ENCODE assay signal across 20 cellular contexts in the genomic region with DNA sequence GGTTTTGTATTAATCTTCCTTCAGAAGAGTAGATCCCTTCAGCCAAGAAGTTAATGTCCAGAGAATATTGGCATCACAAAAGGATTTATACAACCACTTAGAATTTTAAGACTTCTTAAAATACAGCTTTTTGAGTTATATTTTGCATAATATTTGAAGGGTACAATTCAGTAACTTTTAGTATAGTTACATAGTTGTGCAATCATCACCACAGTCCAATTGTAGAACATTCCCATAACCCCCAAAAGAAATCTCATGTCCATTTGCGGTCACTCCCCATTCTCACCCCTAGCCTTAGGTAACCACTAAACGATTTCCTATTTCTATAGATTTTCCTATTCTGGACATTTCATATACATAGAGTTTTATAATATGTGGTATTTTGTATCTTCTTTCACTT.
DNase-seq lines count a peak whose midpoint lies in the region; ATAC-seq, FAIRE-seq and TF ChIP-seq lines count a peak whose summit lies in the region.
"Had no signal": no experiment of that assay in that cellular context is flagged by ENCODE, and none has a peak within 500 bp of the region (broad histone marks: within the 10 kb centered on the region; RNA-seq: fewer than 3 reads in every experiment).

No MANE protein-coding gene starts in this region.

- no peak overlapping the region for H3K4me3 ChIP-seq in HepG2 (replicated peaks in 1 of 3; ENCODE audit: insufficient read depth in 1 of 3, low read depth in 2 of 3, low read length in 3 of 3)
- H3K4me3 ChIP-seq in right lobe of liver: no peak overlapping the region
- H3K4me3 ChIP-seq: BLaER1, HAP-1 had no signal

- H3K27ac ChIP-seq in HepG2 (ENCODE audit: extremely low read length, insufficient read depth, low read length) (no peak overlapping the region), right lobe of liver (no peak overlapping the region)
- H3K27ac ChIP-seq: 22Rv1, BLaER1, C4-2B had no signal

- H2AFZ ChIP-seq in HepG2 (ENCODE audit: low read length): no peak overlapping the region

- no peak for FAIRE-seq in HepG2 (lab: Jason Lieb, UNC)
- FAIRE-seq: A204.1, G401.6, H54 had no signal

- peaks cover 27% of the 10 kb centered on the region for H3K36me3 Mint-ChIP-seq in T-helper 17 cell (ENCODE audit: low read depth)
- H3K36me3 Mint-ChIP-seq in dendritic cell treated with granulocyte-macrophage colony-stimulating factor and Interleukin-4, amounts not matched to agents 40 ng/mL and 50 ng/mL, for 4 days (ENCODE audit: low read depth): peaks cover 75% of the 10 kb centered on the region
- H3K36me3 Mint-ChIP-seq in type B pancreatic cell: peaks cover 67% of the 10 kb centered on the region

- no peak for TF ChIP-seq POLR2A in HepG2 (IDR thresholded peaks at IDR 0.05; ENCODE audit: insufficient read depth in 1 of 2, low read depth in 2 of 2, low read length in 2 of 2)
- TF ChIP-seq POLR2A in right lobe of liver (IDR thresholded peaks at IDR 0.05): no peak

- H4K20me1 ChIP-seq in HepG2 (ENCODE audit: insufficient read depth, low read length): no peaks in the 10 kb centered on the region
- H4K20me1 ChIP-seq: BLaER1 had no signal

- POLR2A ChIA-PET in HepG2 (lab: Yijun Ruan, JAX): no interaction called here

- no TSS peak for BruUV-seq in HepG2 (replicated peaks; lab: Mats Ljungman, UMichigan)

- TF ChIP-seq RAD21 in HepG2 (CRISPR knock-in tag; IDR thresholded peaks at IDR 0.05): no peak

- H3K27me3 ChIP-seq in HepG2 (ENCODE audit: control insufficient read depth in 1 of 2, insufficient read depth in 2 of 2, low read length in 2 of 2): no peaks in the 10 kb centered on the region
- no peaks in the 10 kb centered on the region for H3K27me3 ChIP-seq in right lobe of liver
- H3K27me3 ChIP-seq: BLaER1 had no signal

- H3K9ac ChIP-seq in HepG2 (ENCODE audit: insufficient read depth, low read depth, low read length): no peak overlapping the region
- H3K9ac ChIP-seq: BLaER1 had no signal

- H3K4me1 Mint-ChIP-seq in T-helper 17 cell: peaks cover 12% of the 10 kb centered on the region
- H3K4me1 Mint-ChIP-seq in dendritic cell treated with granulocyte-macrophage colony-stimulating factor and Interleukin-4, amounts not matched to agents 40 ng/mL and 50 ng/mL, for 4 days (ENCODE audit: low read depth): peaks cover 56% of the 10 kb centered on the region
- no peaks in the 10 kb centered on the region for H3K4me1 Mint-ChIP-seq in type B pancreatic cell (ENCODE audit: unreplicated experiment)
- H3K4me1 Mint-ChIP-seq: B cell had no signal

- TF ChIP-seq CTCF in HepG2 (CRISPR knock-in tag; IDR thresholded peaks at IDR 0.05) (no peak), right lobe of liver (IDR thresholded peaks at IDR 0.05) (no peak), type B pancreatic cell (conservative IDR thresholded peaks at IDR 0.05) (no peak)

- TF ChIP-seq EP300 in HepG2 (IDR thresholded peaks at IDR 0.05; ENCODE audit: low read depth in 2 of 2, low read length in 2 of 2) (no peak), HepG2 (CRISPR knock-in tag; IDR thresholded peaks at IDR 0.05; ENCODE audit: borderline replicate concordance) (no peak)

- H3K4me3 Mint-ChIP-seq in T-helper 17 cell (no peak overlapping the region), type B pancreatic cell (no peak overlapping the region)
- H3K4me3 Mint-ChIP-seq in dendritic cell treated with granulocyte-macrophage colony-stimulating factor and Interleukin-4, amounts not matched to agents 40 ng/mL and 50 ng/mL, for 4 days: no peak overlapping the region
- H3K4me3 Mint-ChIP-seq: B cell; CD4-positive, alpha-beta memory T cell; HFFc6 had no signal

- ATAC-seq in HepG2 (no peak), right lobe of liver (no peak), T-helper 17 cell (no peak)

- DNase-seq in HepG2 (ENCODE audit: low spot score) (no peak), right lobe of liver (no peak), T-helper 17 cell (no peak), CD1c-positive myeloid dendritic cell (ENCODE audit: extremely low spot score) (no peak), type B pancreatic cell (ENCODE audit: extremely low spot score, unreplicated experiment) (no peak)
- DNase-seq: Caco-2; CD4-positive, alpha-beta memory T cell; DMS153; DND-41; GOT3; HFFc6 had no signal

- H3K79me2 ChIP-seq in HepG2 (ENCODE audit: insufficient read depth, low read length): no peaks in the 10 kb centered on the region

- intact Hi-C loops in HepG2 (cut with micrococcal nuclease; ENCODE audit: unreplicated experiment) (no loop called here), right lobe of liver (cut with DNase I) (no loop called here)
- intact Hi-C loops in dendritic cell treated with granulocyte-macrophage colony-stimulating factor and Interleukin-4, amounts not matched to agents 40 ng/mL and 50 ng/mL, for 4 days (cut with micrococcal nuclease): loop anchor here (2.0 kb wide), 1 partner anchor 157 kb away; a partner anchor contains a TSS

- H3K4me1 ChIP-seq in HepG2 (ENCODE audit: insufficient read depth, low read length) (no peaks in the 10 kb centered on the region), right lobe of liver (no peaks in the 10 kb centered on the region)
- H3K4me1 ChIP-seq: BLaER1, Caco-2, HAP-1 had no signal

- CTCF ChIA-PET in HepG2 (lab: Yijun Ruan, JAX; ENCODE audit: low intra/inter-chr PET ratio, low total read pairs): no interaction called here

- peaks cover 8 to 55% of the 10 kb centered on the region in 2 experiments; a peak in 4 of 5 replicates for H3K36me3 ChIP-seq in HepG2 (replicated peaks in 1 of 2; ENCODE audit: control insufficient read depth in 1 of 2, insufficient read depth in 2 of 2, low read length in 2 of 2)
- peaks cover 0 to 35% (median 1%) of the 10 kb centered on the region in 4 donors for H3K36me3 ChIP-seq in right lobe of liver

- H3K27me3 Mint-ChIP-seq in T-helper 17 cell (no peaks in the 10 kb centered on the region), type B pancreatic cell (no peaks in the 10 kb centered on the region)
- no peaks in the 10 kb centered on the region for H3K27me3 Mint-ChIP-seq in dendritic cell treated with granulocyte-macrophage colony-stimulating factor and Interleukin-4, amounts not matched to agents 40 ng/mL and 50 ng/mL, for 4 days
- H3K27me3 Mint-ChIP-seq: B cell; CD4-positive, alpha-beta memory T cell had no signal

- H3K9me3 Mint-ChIP-seq in dendritic cell treated with granulocyte-macrophage colony-stimulating factor and Interleukin-4, amounts not matched to agents 40 ng/mL and 50 ng/mL, for 4 days: peaks cover 20% of the 10 kb centered on the region
- H3K9me3 Mint-ChIP-seq in type B pancreatic cell: peaks cover 5% of the 10 kb centered on the region

- WGBS in HepG2 (ENCODE audit: low lambda C conversion rate): 94% methylated on average over 2 of the region's 2 CpGs
- WGBS in right lobe of liver (ENCODE audit: insufficient coverage, low coverage, low lambda C conversion rate, missing lambda C conversion rate): 100% methylated on average over 2 of the region's 2 CpGs

- H3K4me2 ChIP-seq in HepG2 (ENCODE audit: low read depth, low read length): no peak overlapping the region
- H3K4me2 ChIP-seq: BLaER1 had no signal

- H3K9me3 ChIP-seq in HepG2 (ENCODE audit: low read length) (peaks cover 18% of the 10 kb centered on the region; the same call in 1 of the 2 replicates), right lobe of liver (no peaks in the 10 kb centered on the region), T-helper 17 cell (ENCODE audit: control insufficient read depth, low read length, poor library complexity, severe bottlenecking) (no peaks in the 10 kb centered on the region)
- H3K9me3 ChIP-seq: Caco-2 had no signal

- H3K27ac Mint-ChIP-seq in T-helper 17 cell (peak overlapping the region; percentile 94), type B pancreatic cell (no peak overlapping the region)
- peak overlapping the region; percentile 92 for H3K27ac Mint-ChIP-seq in dendritic cell treated with granulocyte-macrophage colony-stimulating factor and Interleukin-4, amounts not matched to agents 40 ng/mL and 50 ng/mL, for 4 days
- H3K27ac Mint-ChIP-seq: B cell, HFFc6 had no signal

- in situ Hi-C loops in HepG2 (cut with HindIII; ENCODE audit: extremely low pct_ligation_motif_present, low pct_unique_long_range_greater_than_20kb): no loop called here

TF ChIP-seq in HepG2, 621 proteins besides CTCF, POLR2A, EP300 and RAD21:
- TF ChIP-seq KAT8 (CRISPR knock-in tag; IDR thresholded peaks at IDR 0.05) (no peak), IKZF4 (CRISPR knock-in tag; IDR thresholded peaks at IDR 0.05; ENCODE audit: borderline replicate concordance, low read depth, not compliant biosample characterization) (no peak), IKZF1 (IDR thresholded peaks at IDR 0.05) (no peak), EED (CRISPR knock-in tag; IDR thresholded peaks at IDR 0.05) (no peak), CEBPB (IDR thresholded peaks at IDR 0.05; ENCODE audit: borderline replicate concordance, low read depth, low read length) (0 out of 2 replicates have a peak, but pooled peaks have one; percentile 26), THYN1 (CRISPR knock-in tag; IDR thresholded peaks at IDR 0.05; ENCODE audit: borderline replicate concordance, low read depth) (no peak)
